ENCODE assay signal across 7 cellular contexts in the genomic region with DNA sequence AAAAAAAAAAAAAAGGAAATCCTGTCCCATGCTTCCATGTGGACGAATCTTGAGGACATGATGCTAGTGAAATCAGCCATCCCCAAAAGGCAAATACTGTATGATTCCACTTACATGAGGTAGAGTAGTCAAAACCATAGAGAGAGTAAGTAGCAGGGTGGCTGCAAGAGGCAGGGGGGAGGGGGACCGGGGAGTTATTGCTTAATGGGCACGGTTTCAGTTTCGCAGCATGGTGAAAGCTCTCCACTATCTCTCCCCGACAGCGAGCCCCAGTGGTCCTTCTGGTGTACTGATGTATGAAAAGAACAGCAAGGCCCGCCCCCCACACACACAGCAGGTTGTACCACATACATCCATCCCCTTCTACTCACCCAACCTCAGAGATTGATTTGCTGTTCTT. TPM values are rescaled to one million over a fixed set of nuclear protein-coding genes. Genes with fewer than 3 reads are reported as not detected.
A peak's percentile ranks its signal among the peaks of the same experiment; 100 is the strongest.
DNase-seq lines count a peak whose midpoint lies in the region; ATAC-seq, FAIRE-seq and TF ChIP-seq lines count a peak whose summit lies in the region.

No MANE protein-coding gene starts in this region.

- H3K4me3 ChIP-seq in fibroblast of pulmonary artery (replicated peaks; ENCODE audit: low read depth, low read length) (no peak overlapping the region), small intestine (ENCODE audit: low read depth in 1 of 2, low read length in 2 of 2) (no peak overlapping the region)

- no peaks in the 10 kb centered on the region for H3K27me3 ChIP-seq in small intestine (ENCODE audit: control insufficient read depth in 2 of 2, insufficient read depth in 2 of 2, low read length in 2 of 2)

- ATAC-seq in GM18861 (IDR thresholded peaks at IDR 0.05; ENCODE audit: unreplicated experiment) (peak; percentile 96), HG02938 (IDR thresholded peaks at IDR 0.05; ENCODE audit: unreplicated experiment) (peak; percentile 99)

- 38 to 60% (median 59%) methylated on average over 7 of the region's 7 CpGs for WGBS in small intestine, 3 donors

- peak; percentile 25 for TF ChIP-seq CTCF in fibroblast of pulmonary artery (IDR thresholded peaks at IDR 0.05; ENCODE audit: low read length, missing control alignments)

- H3K4me1 ChIP-seq in small intestine (ENCODE audit: control insufficient read depth in 2 of 2, insufficient read depth in 1 of 2, low read depth in 1 of 2, low read length in 1 of 2) = no peaks in the 10 kb centered on the region

- H3K36me3 ChIP-seq in small intestine (ENCODE audit: control insufficient read depth in 2 of 2, insufficient read depth in 2 of 2, low read length in 2 of 2) = no peaks in the 10 kb centered on the region

- FAIRE-seq in small intestine (lab: Jason Lieb, UNC) = no peak

- no peaks in the 10 kb centered on the region for H3K9me3 ChIP-seq in small intestine (ENCODE audit: control insufficient read depth, low read depth)

- no peak overlapping the region for H3K27ac ChIP-seq in small intestine (ENCODE audit: low read depth in 1 of 2, low read length in 1 of 2)

- DNase-seq in NCI-H2227 treated with DMSO at 0.1 percent for 48 hours (lab: John Stamatoyannopoulos, UW) (peak; percentile 66), fibroblast of pulmonary artery (ENCODE audit: low read depth) (peak; percentile 72), small intestine (peak; percentile 44), HK-2 (ENCODE audit: unreplicated experiment) (no peak)
- DNase-seq in activated CD8-positive, alpha-beta memory T cell treated with anti-CD3 and anti-CD28 coated beads for 48 hours (ENCODE audit: low read depth in 2 of 3, low spot score in 2 of 3) = peak; percentile 7 to 38 (median 34)

RNA-seq across cellular contexts. Expression of a gene that starts 32.8 kb away (rescaled TPM):
- 1 to 10 TPM; 3.4 to 8.9 (median 3.8) TPM for polyA plus RNA-seq in small intestine

RNA-seq across cellular contexts. Expression of a gene that starts 58.9 kb away (rescaled TPM):
- 100 to 1,000 TPM in 1 of 3 donors, 10 to 100 TPM in 2; 57.3 to 105 (median 73.4) TPM for polyA plus RNA-seq in small intestine
